In the genomic region with DNA sequence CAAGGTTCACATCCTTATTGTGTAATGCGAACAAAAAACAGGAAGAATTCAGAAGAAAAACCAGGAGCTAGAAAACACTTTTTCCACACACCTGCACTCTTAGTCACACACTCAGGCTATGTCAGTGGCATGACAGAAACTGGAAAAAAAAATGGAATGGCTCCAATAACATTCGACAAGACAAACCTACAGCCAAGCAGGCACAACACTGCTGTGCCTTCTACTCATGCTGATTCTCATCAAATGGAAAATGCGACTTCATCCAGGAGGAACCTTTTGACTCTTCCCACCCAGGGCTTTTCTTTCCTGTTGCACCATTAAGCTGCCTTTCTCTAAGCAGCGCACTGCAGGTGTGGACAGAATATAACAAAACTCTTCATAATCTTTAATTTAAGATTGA, we compare ENCODE assay signal across 25 cellular contexts.
A peak's percentile ranks its signal among the peaks of the same experiment; 100 is the strongest.
DNase-seq lines count a peak whose midpoint lies in the region; TF ChIP-seq lines count a peak whose summit lies in the region.
"Had no signal": no experiment of that assay in that cellular context is flagged by ENCODE, and none has a peak within 500 bp of the region (broad histone marks: within the 10 kb centered on the region; RNA-seq: fewer than 3 reads in every experiment).

No MANE protein-coding gene starts in this region.

- H3K79me2 ChIP-seq in trophoblast cell (ENCODE audit: control insufficient read depth, insufficient read depth, low read length, poor library complexity) = no peaks in the 10 kb centered on the region

- H3K27me3 ChIP-seq in trophoblast cell (ENCODE audit: insufficient read depth, low read length) (no peaks in the 10 kb centered on the region), right atrium auricular region (no peaks in the 10 kb centered on the region), colonic mucosa (no peaks in the 10 kb centered on the region)
- H3K27me3 ChIP-seq: adrenal gland, gastroesophageal sphincter, thyroid gland had no signal

- H3K4me1 Mint-ChIP-seq in CD14-positive monocyte = peaks cover 2% of the 10 kb centered on the region
- H3K4me1 Mint-ChIP-seq: endodermal cell; stimulated activated naive CD8-positive, alpha-beta T cell treated with anti-CD3 and anti-CD28 coated beads, Interleukin-15, amount 100 ng/mL, for 72 hours had no signal

- peak overlapping the region; percentile 51 for H2BK120ac ChIP-seq in trophoblast cell (ENCODE audit: insufficient read depth, low read length, poor library complexity)

- H3K9me3 ChIP-seq in trophoblast cell (ENCODE audit: insufficient read depth, low read depth, low read length) = no peaks in the 10 kb centered on the region
- H3K9me3 ChIP-seq in right atrium auricular region = no peaks in the 10 kb centered on the region
- H3K9me3 ChIP-seq in colonic mucosa = no peaks in the 10 kb centered on the region
- H3K9me3 ChIP-seq: adrenal gland, gastroesophageal sphincter, thyroid gland had no signal

- H3K27me3 Mint-ChIP-seq in CD14-positive monocyte (ENCODE audit: low read depth in 3 of 3) = no peaks in the 10 kb centered on the region
- H3K27me3 Mint-ChIP-seq: natural killer cell treated with Interleukin-12 subunit alpha and Interleukin-12 subunit beta and Interleukin-15 and Interleukin-18, amount 100 ng/mL, for 72 hours; stimulated activated naive CD8-positive, alpha-beta T cell treated with anti-CD3 and anti-CD28 coated beads, Interleukin-15, amount 100 ng/mL, for 72 hours had no signal

- no peak overlapping the region for H3K14ac ChIP-seq in trophoblast cell (ENCODE audit: low read length)

- no peak overlapping the region for H2AFZ ChIP-seq in trophoblast cell (ENCODE audit: insufficient read depth, low read length, poor library complexity)

- H2AK5ac ChIP-seq in trophoblast cell (ENCODE audit: low read length) = no peak overlapping the region

- no peak overlapping the region for H3K27ac Mint-ChIP-seq in CD14-positive monocyte
- H3K27ac Mint-ChIP-seq: endodermal cell; natural killer cell treated with Interleukin-12 subunit alpha and Interleukin-12 subunit beta and Interleukin-15 and Interleukin-18, amount 100 ng/mL, for 72 hours; stimulated activated naive CD8-positive, alpha-beta T cell treated with anti-CD3 and anti-CD28 coated beads, Interleukin-15, amount 100 ng/mL, for 72 hours had no signal

- H3K36me3 ChIP-seq in trophoblast cell (ENCODE audit: control insufficient read depth in 1 of 2, insufficient read depth in 2 of 2, low read length in 2 of 2) (no peaks in the 10 kb centered on the region), right atrium auricular region (no peaks in the 10 kb centered on the region), colonic mucosa (no peaks in the 10 kb centered on the region)
- H3K36me3 ChIP-seq: adrenal gland, gastroesophageal sphincter, thyroid gland had no signal

- H4K8ac ChIP-seq in trophoblast cell (ENCODE audit: low read depth, low read length) = no peak overlapping the region

- no peak overlapping the region for H3K4me2 ChIP-seq in trophoblast cell (ENCODE audit: low read length)

- H3K23ac ChIP-seq in trophoblast cell (ENCODE audit: low read length) = no peak overlapping the region

- H3K4me3 ChIP-seq in trophoblast cell (ENCODE audit: low read depth, low read length) = no peak overlapping the region
- H3K4me3 ChIP-seq in right atrium auricular region = no peak overlapping the region
- H3K4me3 ChIP-seq in colonic mucosa = no peak overlapping the region
- H3K4me3 ChIP-seq: adrenal gland, gastroesophageal sphincter, thyroid gland had no signal

- H3K9me3 Mint-ChIP-seq in CD14-positive monocyte = peaks cover 0 to 5% (median 1%) of the 10 kb centered on the region in 7 donors
- H3K9me3 Mint-ChIP-seq: endodermal cell had no signal

- intact Hi-C loops in CD14-positive monocyte (cut with micrococcal nuclease) = no loop called here
- intact Hi-C loops in colonic mucosa (cut with DNase I) = no loop called here

- no CpG with 5 or more reads among the region's 4 CpGs for WGBS in trophoblast cell (ENCODE audit: extremely low coverage, insufficient coverage, insufficient read length)

- TF ChIP-seq CTCF in CD14-positive monocyte (IDR thresholded peaks at IDR 0.05) = no peak
- no peak for TF ChIP-seq CTCF in right atrium auricular region (IDR thresholded peaks at IDR 0.05)
- TF ChIP-seq CTCF in colonic mucosa (IDR thresholded peaks at IDR 0.05) = no peak

- no peaks in the 10 kb centered on the region for H3K4me1 ChIP-seq in trophoblast cell (ENCODE audit: control insufficient read depth in 1 of 2, insufficient read depth in 2 of 2, low read length in 2 of 2)
- H3K4me1 ChIP-seq in right atrium auricular region = no peaks in the 10 kb centered on the region
- no peaks in the 10 kb centered on the region for H3K4me1 ChIP-seq in colonic mucosa
- H3K4me1 ChIP-seq: adrenal gland, gastroesophageal sphincter had no signal

- no peak overlapping the region for H3K18ac ChIP-seq in trophoblast cell (ENCODE audit: low read length)

- peak overlapping the region; percentile 30 for H2BK12ac ChIP-seq in trophoblast cell (ENCODE audit: low read length)

- no peak overlapping the region for H3K4ac ChIP-seq in trophoblast cell (ENCODE audit: low read depth, low read length)

- H4K12ac ChIP-seq in trophoblast cell (ENCODE audit: low read depth, low read length) = no peak overlapping the region

- H2BK5ac ChIP-seq in trophoblast cell (ENCODE audit: low read depth, low read length, poor library complexity) = no peak overlapping the region

- H3K36me3 Mint-ChIP-seq in CD14-positive monocyte = no peaks in the 10 kb centered on the region
- H3K36me3 Mint-ChIP-seq: natural killer cell treated with Interleukin-12 subunit alpha and Interleukin-12 subunit beta and Interleukin-15 and Interleukin-18, amount 100 ng/mL, for 72 hours had no signal

- no peak overlapping the region for H3K4me3 Mint-ChIP-seq in CD14-positive monocyte
- H3K4me3 Mint-ChIP-seq: activated T-cell treated with anti-CD3 and anti-CD28 coated beads, Interleukin-2, amount 50 U/mL, for 4 hours; endodermal cell; natural killer cell treated with Interleukin-12 subunit alpha and Interleukin-12 subunit beta and Interleukin-15 and Interleukin-18, amount 100 ng/mL, for 72 hours; stimulated activated naive CD8-positive, alpha-beta T cell treated with anti-CD3 and anti-CD28 coated beads, Interleukin-15, amount 100 ng/mL, for 72 hours had no signal

- H4K91ac ChIP-seq in trophoblast cell (ENCODE audit: low read depth, low read length) = no peak overlapping the region

- H3K9ac ChIP-seq in trophoblast cell (ENCODE audit: low read length) (no peak overlapping the region), colonic mucosa (ENCODE audit: low read depth in 2 of 2, low read length in 2 of 2) (no peak overlapping the region)

- no peak overlapping the region for H3K27ac ChIP-seq in trophoblast cell (ENCODE audit: low read depth, low read length)
- H3K27ac ChIP-seq in right atrium auricular region = no peak overlapping the region
- no peak overlapping the region for H3K27ac ChIP-seq in colonic mucosa
- H3K27ac ChIP-seq: 22Rv1, adrenal gland, gastroesophageal sphincter, thyroid gland had no signal

- DNase-seq in DMS153 (lab: John Stamatoyannopoulos, UW) (peak; percentile 40), DMS153 treated with DMSO at 0.1 percent for 48 hours (lab: John Stamatoyannopoulos, UW; ENCODE audit: unreplicated experiment) (no peak), NCI-H146 treated with DMSO at 0.1 percent for 48 hours (lab: John Stamatoyannopoulos, UW; ENCODE audit: unreplicated experiment) (peak; percentile 32), dermis microvascular lymphatic vessel endothelial cell (ENCODE audit: low read depth in 2 of 2) (peak; percentile 64 to 82), trophoblast cell (no peak), CD14-positive monocyte (ENCODE audit: low spot score) (no peak), right atrium auricular region (ENCODE audit: low spot score) (no peak), colonic mucosa (no peak)
- DNase-seq: activated CD4-positive, alpha-beta T cell treated with anti-CD3 and anti-CD28 coated beads for 48 hours; activated naive CD4-positive, alpha-beta T cell treated with Interleukin-2 at 50 U/mL for 16 hours; activated T-cell treated with anti-CD3 and anti-CD28 coated beads, Interleukin-2, amount 50 U/mL, for 4 hours; adrenal gland; endodermal cell; H7; hypothalamus; islet precursor cell; NCI-H1105 treated with DMSO at 0.1 percent for 48 hours; NCI-H2171 treated with DMSO at 0.1 percent for 48 hours; NCI-H526; stimulated activated naive CD8-positive, alpha-beta T cell treated with anti-CD3 and anti-CD28 coated beads, Interleukin-15, amount 100 ng/mL, for 72 hours; T-helper 2 cell had no signal

- H3K79me1 ChIP-seq in trophoblast cell (ENCODE audit: low read length) = peaks cover 2% of the 10 kb centered on the region

Comparison
In these comparisons a context has a peak if more than half of its experiments do, and no peak if none do; other contexts are left out.
1. DNase-seq: peak in DMS153 (single experiment), NCI-H146 treated with DMSO at 0.1 percent for 48 hours (single experiment) and dermis microvascular lymphatic vessel endothelial cell (2 of 2); none in DMS153 treated with DMSO at 0.1 percent for 48 hours (single experiment), trophoblast cell (0 of 2), CD14-positive monocyte (single experiment), right atrium auricular region (single experiment) and colonic mucosa (single experiment).